Comparison of ENCODE assay signal across 11 cellular contexts in genomic region chrX:130878350-130879341, GRCh38. TPM values are rescaled to one million over a fixed set of nuclear protein-coding genes. Genes with fewer than 3 reads are reported as not detected.
DNase-seq lines count a peak whose midpoint lies in the region; ATAC-seq, FAIRE-seq and TF ChIP-seq lines count a peak whose summit lies in the region.
"Had no signal": no experiment of that assay in that cellular context is flagged by ENCODE, and none has a peak within 500 bp of the region (broad histone marks: within the 10 kb centered on the region; RNA-seq: fewer than 3 reads in every experiment).

No MANE protein-coding gene starts in this region.

- no peak overlapping the region for H2AFZ ChIP-seq in PC-3 (ENCODE audit: low read length)

- H3K27ac ChIP-seq in PC-3 (ENCODE audit: low read length), result peak overlapping the region; percentile 58

- POLR2A ChIA-PET in PC-3 (lab: Charles Lee; ENCODE audit: unreplicated experiment), result no interaction called here

- no peaks in the 10 kb centered on the region for H3F3A ChIP-seq in PC-3 (ENCODE audit: low read length, unreplicated experiment)

- H3K36me3 ChIP-seq in PC-3 (ENCODE audit: low read depth, low read length), result no peaks in the 10 kb centered on the region

- BruUV-seq in PC-3 (replicated peaks; lab: Mats Ljungman, UMichigan), result no TSS peak

- no peaks in the 10 kb centered on the region for H4K20me1 ChIP-seq in PC-3 (ENCODE audit: low read length)

- CTCF ChIA-PET in PC-3 (lab: Charles Lee), result no interaction called here

- H3K9me2 ChIP-seq in PC-3 (replicated peaks; ENCODE audit: low read length), result no peaks in the 10 kb centered on the region

- 0 out of 2 replicates have a peak overlapping the region, but pooled peaks have one; percentile 14 for H3K9ac ChIP-seq in PC-3 (ENCODE audit: low read length)

- no peaks in the 10 kb centered on the region for H3K27me3 ChIP-seq in PC-3 (ENCODE audit: low read length)

- ATAC-seq in PC-3, result peak; percentile 85
- no peak for ATAC-seq in GM18858 (IDR thresholded peaks at IDR 0.05; ENCODE audit: unreplicated experiment)
- ATAC-seq: activated CD8-positive, alpha-beta memory T cell treated with anti-CD3 and anti-CD28 coated beads, Interleukin-2, amount 10 ng/mL, durations not matched to agents 7 days and 5 days; GM12878 had no signal

- H3K9me3 ChIP-seq in PC-3 (ENCODE audit: low read length), result no peaks in the 10 kb centered on the region

- FAIRE-seq in GM19239 (lab: Jason Lieb, UNC), result no peak
- FAIRE-seq: GM12878 had no signal

- H3K4me2 ChIP-seq in PC-3 (ENCODE audit: low read length), result peak overlapping the region; percentile 65

- peak overlapping the region; percentile 32; the same call in 1 of the 2 replicates for H3K4me3 ChIP-seq in PC-3 (ENCODE audit: low read length)
- H3K4me3 ChIP-seq: GM12878 had no signal

- intact Hi-C loops in PC-3 (cut with micrococcal nuclease), result no loop called here

- H3K4me1 ChIP-seq in PC-3 (ENCODE audit: insufficient read depth, low read length), result peaks cover 33% of the 10 kb centered on the region

- no peaks in the 10 kb centered on the region for H3K79me2 ChIP-seq in PC-3 (ENCODE audit: low read length)

- DNase-seq in ELR (ENCODE audit: low read depth) (peak; percentile 83), PC-3 (peak; percentile 96), dermis blood vessel endothelial cell (peak; percentile 46), non-pigmented ciliary epithelial cell (ENCODE audit: low read depth) (peak; percentile 63), NCI-H2227 (lab: John Stamatoyannopoulos, UW; ENCODE audit: unreplicated experiment) (no peak), GM19239 (ENCODE audit: insufficient read length, low spot score) (no peak)
- no peak for DNase-seq in activated CD4-positive, alpha-beta T cell treated with anti-CD3 and anti-CD28 coated beads, Interleukin-2, amount 50 U/mL, for 48 hours
- DNase-seq: activated CD8-positive, alpha-beta memory T cell treated with anti-CD3 and anti-CD28 coated beads, Interleukin-2, amount 10 ng/mL, durations not matched to agents 7 days and 5 days; NCI-H510A had no signal

- TF ChIP-seq CTCF in PC-3 (conservative IDR thresholded peaks at IDR 0.05; ENCODE audit: low read depth, low read length), result no peak

RNA-seq across cellular contexts. Expression of gene ENOX2, which starts 24.4 kb away (rescaled TPM):
- total RNA-seq in PC-3 (2014; rRNA removed) (11.8 and 17.3 TPM in 2 replicates), dermis blood vessel endothelial cell (12.9 and 15.4 TPM in 2 replicates)

Comparison
In these comparisons a context has a peak if more than half of its experiments do, and no peak if none do; other contexts are left out.
1. DNase-seq: peak in ELR (single experiment), PC-3 (single experiment), dermis blood vessel endothelial cell (single experiment) and non-pigmented ciliary epithelial cell (single experiment); none in activated CD4-positive, alpha-beta T cell treated with anti-CD3 and anti-CD28 coated beads, Interleukin-2, amount 50 U/mL, for 48 hours (0 of 2), NCI-H2227 (single experiment) and GM19239 (single experiment).